Comparison of ENCODE assay signal across 1 cellular context in genomic region chr16:89549007-89549700, GRCh38.
TF ChIP-seq lines count a peak whose summit lies in the region.

No MANE protein-coding gene starts in this region.

TF ChIP-seq in HepG2, 621 proteins besides CTCF, POLR2A, EP300 and RAD21:
- peak; percentile 84 for TF ChIP-seq ZNF121 (CRISPR knock-in tag; IDR thresholded peaks at IDR 0.05)
- no peak for TF ChIP-seq CCDC6 (CRISPR knock-in tag; IDR thresholded peaks at IDR 0.05)
- TF ChIP-seq ZEB1 (IDR thresholded peaks at IDR 0.05; ENCODE audit: insufficient replicate concordance, low read depth), result no peak
